10 cellular contexts compared by ENCODE assay signal in the genomic region with DNA sequence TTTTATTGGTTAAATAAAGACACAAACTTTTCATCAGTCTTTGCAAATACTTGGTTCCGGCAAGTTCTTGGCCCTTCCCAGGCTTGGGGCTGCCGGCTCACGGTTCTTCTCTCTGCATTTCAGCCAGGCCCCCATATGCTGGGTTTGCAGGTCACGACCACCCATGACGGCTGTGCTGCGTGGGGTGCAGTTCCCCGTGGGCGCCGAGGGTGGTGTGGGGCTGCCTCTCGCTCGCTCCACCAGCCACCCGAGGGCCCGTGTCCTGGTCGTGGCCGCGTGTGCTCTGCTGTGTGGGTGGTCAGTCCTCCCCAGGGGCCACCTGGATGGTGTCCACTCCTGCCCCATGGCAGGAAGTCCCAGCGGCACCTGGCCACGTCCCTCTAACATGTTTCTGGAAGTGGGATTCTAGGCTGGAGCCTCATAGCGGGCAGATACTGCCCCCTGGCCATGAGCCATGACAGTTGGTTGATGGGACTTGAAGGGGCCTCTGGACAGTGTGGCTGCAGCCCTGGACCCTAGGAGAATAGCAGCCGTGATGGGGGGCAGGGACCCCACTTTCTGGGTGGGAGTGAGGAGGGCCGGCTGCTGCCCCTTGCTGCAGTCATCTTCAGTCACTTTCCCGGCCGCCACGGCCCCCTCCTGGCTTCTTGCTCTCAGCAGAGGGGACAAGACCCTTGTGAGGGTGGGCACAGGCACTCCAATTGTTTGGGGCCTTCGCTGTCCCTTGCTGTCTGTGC. TPM values are rescaled to one million over a fixed set of nuclear protein-coding genes. Genes with fewer than 3 reads are reported as not detected.
DNase-seq lines count a peak whose midpoint lies in the region; ATAC-seq and TF ChIP-seq lines count a peak whose summit lies in the region.
"Had no signal": no experiment of that assay in that cellular context is flagged by ENCODE, and none has a peak within 500 bp of the region (broad histone marks: within the 10 kb centered on the region; RNA-seq: fewer than 3 reads in every experiment).

No MANE protein-coding gene starts in this region.

- ATAC-seq in GM21786 (IDR thresholded peaks at IDR 0.05; ENCODE audit: unreplicated experiment), result no peak
- ATAC-seq: body of pancreas had no signal

- peak overlapping the region in 2 of 4 donors; percentile 68 to 82 for H3K4me3 Mint-ChIP-seq in IgD-negative memory B cell

- H3K36me3 Mint-ChIP-seq in IgD-negative memory B cell, result no peaks in the 10 kb centered on the region

- TF ChIP-seq POLR2A in testis (IDR thresholded peaks at IDR 0.05), result no peak

- H3K4me1 ChIP-seq in muscle layer of colon (ENCODE audit: insufficient read depth, low read length), result peaks cover 99% of the 10 kb centered on the region
- peaks cover 73% of the 10 kb centered on the region for H3K4me1 ChIP-seq in testis

- no peak for TF ChIP-seq CTCF in testis (IDR thresholded peaks at IDR 0.05)

- peak overlapping the region; percentile 19 for H3K27ac ChIP-seq in cingulate gyrus (ENCODE audit: low read depth, low read length)
- peak overlapping the region; percentile 30 for H3K27ac ChIP-seq in muscle layer of colon (ENCODE audit: low read depth, low read length)
- H3K27ac ChIP-seq in testis, result peak overlapping the region; percentile 25 to 59
- H3K27ac ChIP-seq: body of pancreas had no signal

- no peaks in the 10 kb centered on the region for H3K27me3 Mint-ChIP-seq in IgD-negative memory B cell

- peak overlapping the region in 2 of 3 donors; percentile 76 to 93 for H3K27ac Mint-ChIP-seq in IgD-negative memory B cell

- H3K4me1 Mint-ChIP-seq in IgD-negative memory B cell, result peaks cover 4 to 28% (median 17%) of the 10 kb centered on the region in 3 donors

- DNase-seq in testis (no peak), EL (no peak), NCI-H187 (lab: John Stamatoyannopoulos, UW) (no peak)
- DNase-seq: activated T-cell treated with anti-CD3 and anti-CD28 coated beads, Interleukin-2, amount 50 U/mL, for 1 hour; body of pancreas; NCI-H446 treated with DMSO at 0.1 percent for 48 hours had no signal

- H3K27me3 ChIP-seq in muscle layer of colon (ENCODE audit: control insufficient read depth in 1 of 2, insufficient read depth in 2 of 2, low read length in 2 of 2), result no peaks in the 10 kb centered on the region
- no peaks in the 10 kb centered on the region for H3K27me3 ChIP-seq in testis
- H3K27me3 ChIP-seq: body of pancreas had no signal

- peak overlapping the region in 1 of 2 donors; percentile 16 for H3K4me3 ChIP-seq in muscle layer of colon (ENCODE audit: low read depth in 1 of 2, low read length in 2 of 2)
- no peak overlapping the region for H3K4me3 ChIP-seq in testis
- H3K4me3 ChIP-seq: body of pancreas had no signal

- H3K9ac ChIP-seq in muscle layer of colon (ENCODE audit: low read length), result no peak overlapping the region

- H3K9me3 ChIP-seq in muscle layer of colon (ENCODE audit: low read length) (no peaks in the 10 kb centered on the region), testis (no peaks in the 10 kb centered on the region)
- H3K9me3 ChIP-seq: body of pancreas had no signal

- intact Hi-C loops in testis (cut with DNase I; ENCODE audit: low total_unique reads), result no loop called here

- no peaks in the 10 kb centered on the region for H3K9me3 Mint-ChIP-seq in IgD-negative memory B cell

- H3K36me3 ChIP-seq in muscle layer of colon (ENCODE audit: insufficient read depth, low read length) (peaks cover 4% of the 10 kb centered on the region), testis (ENCODE audit: low read depth, missing control alignments) (no peaks in the 10 kb centered on the region)

- WGBS in testis, 2 donors, result 66 to 72% methylated on average over 10 to 25 of the region's 25 CpGs

RNA-seq across cellular contexts. Expression of a gene that starts 46.3 kb away (rescaled TPM):
- 0.78 TPM for polyA plus RNA-seq in IgD-negative memory B cell
- 10 to 100 TPM; 85.7 to 87.1 TPM for total RNA-seq in testis
- 40.2 TPM for polyA plus RNA-seq in testis (ENCODE audit: insufficient read depth, low read depth, low replicate concordance)

Comparison
In these comparisons a context has a peak if more than half of its experiments do, and no peak if none do; other contexts are left out.
1. RNA of a gene that starts 46.3 kb away (polyA plus RNA-seq): 40.2 TPM in testis (single experiment); 0.78 TPM in IgD-negative memory B cell (single experiment); every median in the first group is over 10 times any median in the second.
2. Peak in every context shown above with its lines, with median percentiles within 50 percentile points of each other: H3K27ac ChIP-seq.